In genomic region chr7:72924748-72925545, GRCh38 we compare ENCODE assay signal across 1 cellular context.
TF ChIP-seq lines count a peak whose summit lies in the region.

POM121 (plus strand) TSS chr7:72925095; CDS start chr7:72925122, 27 bp downstream.

TF ChIP-seq in K562, 482 proteins besides CTCF, POLR2A, EP300 and RAD21 (continued from another document and continues in another):
- TF ChIP-seq NCOA6 (IDR thresholded peaks at IDR 0.05) (no peak), NFXL1 (CRISPR knock-in tag; IDR thresholded peaks at IDR 0.05) (no peak), HIVEP1 (CRISPR knock-in tag; IDR thresholded peaks at IDR 0.05) (0 out of 2 replicates have a peak, but pooled peaks have one; percentile 3), EP400 (IDR thresholded peaks at IDR 0.05) (peak; percentile 89), HDGF (IDR thresholded peaks at IDR 0.05) (no peak), ESRRB (CRISPR knock-in tag; IDR thresholded peaks at IDR 0.05; ENCODE audit: borderline replicate concordance) (no peak), HOXB6 (CRISPR knock-in tag; IDR thresholded peaks at IDR 0.05; ENCODE audit: borderline replicate concordance) (no peak), RBM17 (IDR thresholded peaks at IDR 0.05; ENCODE audit: borderline replicate concordance, low read depth, low read length) (no peak), NR2C2 (CRISPR knock-in tag; IDR thresholded peaks at IDR 0.05) (peak; percentile 23; the same call in 1 of the 2 replicates), NR2C2 (tag; IDR thresholded peaks at IDR 0.05) (peak; percentile 50), POLR3G (IDR thresholded peaks at IDR 0.05; ENCODE audit: extremely low read depth, insufficient read length, insufficient replicate concordance) (no peak), NFE2L1 (tag; IDR thresholded peaks at IDR 0.05; ENCODE audit: borderline replicate concordance, low read depth) (no peak), MAZ (CRISPR knock-in tag; conservative IDR thresholded peaks at IDR 0.05 in 1 of 2, IDR thresholded peaks at IDR 0.05 in 1 of 2) (peak; percentile 77 to 91), ZBTB1 (CRISPR knock-in tag; IDR thresholded peaks at IDR 0.05; ENCODE audit: borderline replicate concordance, low read depth) (peak; percentile 46; the same call in 1 of the 2 replicates), CBX2 (IDR thresholded peaks at IDR 0.05; ENCODE audit: insufficient read depth, low read length, poor library complexity, severe bottlenecking) (no peak), E2F6 (IDR thresholded peaks at IDR 0.05; ENCODE audit: borderline replicate concordance in 1 of 2, extremely low read depth in 1 of 2, insufficient read depth in 1 of 2, insufficient read length in 1 of 2, low read depth in 1 of 2, low read length in 1 of 2, poor library complexity in 1 of 2, severe bottlenecking in 1 of 2) (peak; percentile 35 to 71), TARDBP (IDR thresholded peaks at IDR 0.05) (0 out of 2 replicates have a peak, but pooled peaks have one; percentile 16), SMARCA4 (IDR thresholded peaks at IDR 0.05) (no peak), ZNF780A (CRISPR knock-in tag; IDR thresholded peaks at IDR 0.05) (no peak), TRIM25 (IDR thresholded peaks at IDR 0.05; ENCODE audit: borderline replicate concordance) (no peak), FOXM1 (IDR thresholded peaks at IDR 0.05; ENCODE audit: low read depth) (peak; percentile 78), FOXM1 (CRISPR knock-in tag; IDR thresholded peaks at IDR 0.05; ENCODE audit: low read depth) (no peak), ETS1 (conservative IDR thresholded peaks at IDR 0.05; ENCODE audit: control insufficient read depth, low read depth, low read length) (peak; percentile 92), ASH1L (IDR thresholded peaks at IDR 0.05; ENCODE audit: borderline replicate concordance, low read depth, partially characterized antibody) (no peak), IRF9 (tag; IDR thresholded peaks at IDR 0.05) (no peak), ZFP91 (CRISPR knock-in tag; IDR thresholded peaks at IDR 0.05) (no peak), OTX1 (CRISPR knock-in tag; IDR thresholded peaks at IDR 0.05) (peak; percentile 59; the same call in 1 of the 2 replicates), HOMEZ (CRISPR knock-in tag; IDR thresholded peaks at IDR 0.05) (no peak), ZNF12 (CRISPR knock-in tag; IDR thresholded peaks at IDR 0.05) (peak; percentile 22; the same call in 1 of the 2 replicates), SMARCA5 (IDR thresholded peaks at IDR 0.05) (no peak), ZKSCAN3 (CRISPR knock-in tag; IDR thresholded peaks at IDR 0.05) (no peak), TEAD1 (CRISPR knock-in tag; IDR thresholded peaks at IDR 0.05) (peak in 1 of 2 experiments; percentile 67; a peak in 2 of 4 replicates), ZNF668 (CRISPR knock-in tag; IDR thresholded peaks at IDR 0.05) (no peak), FOXK1 (CRISPR knock-in tag; IDR thresholded peaks at IDR 0.05; ENCODE audit: borderline replicate concordance) (0 out of 2 replicates have a peak, but pooled peaks have one; percentile 6), CGGBP1 (CRISPR knock-in tag; IDR thresholded peaks at IDR 0.05) (peak; percentile 44), JUNB (CRISPR knock-in tag; conservative IDR thresholded peaks at IDR 0.05) (no peak), ETV5 (CRISPR knock-in tag; IDR thresholded peaks at IDR 0.05; ENCODE audit: low read depth) (0 out of 2 replicates have a peak, but pooled peaks have one; percentile 31), XRCC3 (IDR thresholded peaks at IDR 0.05) (no peak), SMAD4 (CRISPR knock-in tag; conservative IDR thresholded peaks at IDR 0.05) (peak; percentile 86; the same call in 1 of the 2 replicates), TSHZ1 (CRISPR knock-in tag; IDR thresholded peaks at IDR 0.05) (no peak), HBP1 (CRISPR knock-in tag; IDR thresholded peaks at IDR 0.05) (peak; percentile 28; the same call in 1 of the 2 replicates), DACH1 (IDR thresholded peaks at IDR 0.05; ENCODE audit: partially characterized antibody) (no peak), KHSRP (IDR thresholded peaks at IDR 0.05) (peak; percentile 95), SRF (CRISPR knock-in tag; IDR thresholded peaks at IDR 0.05) (peak; percentile 28 to 30; a peak in 2 of 4 replicates)
